In the genomic region with DNA sequence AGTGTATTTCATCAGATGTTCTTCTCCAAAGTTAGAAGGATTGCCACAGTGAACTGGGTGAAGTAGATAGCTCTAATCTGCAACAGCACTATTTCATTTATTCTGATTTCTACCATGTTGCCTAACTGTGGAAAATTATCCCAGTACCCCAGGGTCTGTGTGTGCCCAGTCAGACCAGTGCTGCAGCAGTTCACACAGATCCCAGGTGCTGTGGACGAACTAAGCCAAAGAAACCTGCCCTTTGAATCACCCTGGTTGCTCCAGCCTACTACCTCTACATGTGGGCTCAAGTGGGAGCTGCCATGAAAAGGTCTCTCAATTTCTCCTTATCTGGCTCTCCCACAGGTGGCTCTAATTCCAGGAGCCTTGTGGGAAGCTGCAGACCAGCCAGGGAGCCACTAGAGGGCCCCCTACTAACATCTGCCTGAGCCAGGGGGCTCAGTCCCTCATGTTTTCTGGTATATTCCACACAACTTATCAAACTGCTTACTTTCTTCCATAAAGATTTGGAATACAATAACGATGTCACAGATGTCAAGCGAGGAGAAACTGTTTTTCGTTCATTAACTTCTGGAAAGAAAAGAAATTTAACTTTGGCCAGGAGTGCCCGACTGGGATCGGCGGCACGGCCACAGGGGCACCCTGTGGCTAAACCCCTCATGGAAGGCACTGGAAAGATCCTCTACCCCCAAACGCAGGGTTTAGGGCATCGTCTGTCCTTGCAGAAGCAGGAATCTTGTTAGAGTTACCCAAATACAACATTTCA, we compare ENCODE assay signal across 8 cellular contexts. TPM values are rescaled to one million over a fixed set of nuclear protein-coding genes. Genes with fewer than 3 reads are reported as not detected.
DNase-seq lines count a peak whose midpoint lies in the region; ATAC-seq and FAIRE-seq lines count a peak whose summit lies in the region.

No MANE protein-coding gene starts in this region.

- ATAC-seq in HG02642 (IDR thresholded peaks at IDR 0.05; ENCODE audit: poor library complexity, unreplicated experiment) (peak; percentile 71), Right ventricle myocardium superior (ENCODE audit: poor library complexity) (peak; percentile 73), GM19328 (IDR thresholded peaks at IDR 0.05; ENCODE audit: unreplicated experiment) (no peak)

- FAIRE-seq in RCC 7860 (lab: Jason Lieb, UNC) = no peak

- intact Hi-C loops in Right ventricle myocardium superior (cut with DNase I) = no loop called here

- DNase-seq in Daoy (ENCODE audit: low read depth) (peak; percentile 57), NOMO-1 treated with dmso at 0.1 percent for 144 hours (lab: John Stamatoyannopoulos, UW; ENCODE audit: unreplicated experiment) (peak; percentile 32), activated T-helper 1 cell treated with Interleukin-2 at 50 U/mL for 16 hours (ENCODE audit: low read depth) (peak; percentile 7), Right ventricle myocardium superior (no peak), retina (peak; percentile 72), RCC 7860 (ENCODE audit: low spot score) (no peak)

RNA-seq across cellular contexts. Expression of gene LY86, which starts 31.6 kb away (rescaled TPM):
- not detected in 2 replicates for total RNA-seq in Daoy (2014; rRNA removed; shearing (Covaris generic))
- 0.89 TPM for total RNA-seq in Right ventricle myocardium superior

Comparison
In these comparisons a context has a peak if more than half of its experiments do, and no peak if none do; other contexts are left out.
1. DNase-seq: peak in Daoy (single experiment), NOMO-1 treated with dmso at 0.1 percent for 144 hours (single experiment), activated T-helper 1 cell treated with Interleukin-2 at 50 U/mL for 16 hours (single experiment) and retina (single experiment); none in Right ventricle myocardium superior (single experiment) and RCC 7860 (single experiment).